ENCODE assay signal across 33 cellular contexts in genomic region chr11:85798361-85798760, GRCh38. TPM values are rescaled to one million over a fixed set of nuclear protein-coding genes. Genes with fewer than 3 reads are reported as not detected.
"Had no signal": no experiment of that assay in that cellular context is flagged by ENCODE, and none has a peak within 500 bp of the region (broad histone marks: within the 10 kb centered on the region; RNA-seq: fewer than 3 reads in every experiment).

No MANE protein-coding gene starts in this region.

- H3K4me1 ChIP-seq: left lung, neural progenitor cell, parathyroid adenoma, prostate gland, right atrium auricular region, sigmoid colon, upper lobe of left lung had no signal

- ATAC-seq: left cardiac atrium; left lung; stimulated activated memory B cell treated with anti-CD40 and anti-IgM and Interleukin-4, amounts not matched to agents 10 μg/mL and 1 μg/mL and 100 μg/mL, for 72 hours; stimulated activated naive CD8-positive, alpha-beta T cell treated with anti-CD3 and anti-CD28 coated beads, Interleukin-15, Interleukin-2, amounts not matched to agents 100 U/mL and 50 U/mL, for 24 hours had no signal

- H2AFZ ChIP-seq: neural progenitor cell, parathyroid adenoma had no signal

- H3K9ac ChIP-seq: neural progenitor cell, parathyroid adenoma had no signal

- DNase-seq: colonic mucosa; effector CD8-positive, alpha-beta T cell; erythroblast; esophagus squamous epithelium; foreskin melanocyte; kidney; left cardiac atrium; left lung; mesenchymal stem cell; sigmoid colon; stimulated activated CD4-positive, alpha-beta T cell treated with anti-CD3 and anti-CD28 coated beads, Interleukin-4, amount 100 ng/mL, for 4 hours; stimulated activated naive CD8-positive, alpha-beta T cell treated with anti-CD3 and anti-CD28 coated beads, Interleukin-15, Interleukin-2, amounts not matched to agents 100 U/mL and 50 U/mL, for 24 hours; substantia nigra; upper lobe of left lung had no signal

- H3K79me2 ChIP-seq: parathyroid adenoma had no signal

- H3K4me3 ChIP-seq: colonic mucosa, esophagus squamous epithelium, left lung, neural progenitor cell, prostate gland, right atrium auricular region, sigmoid colon, thoracic aorta, tibial nerve, upper lobe of left lung had no signal

- H3K27me3 Mint-ChIP-seq: central memory CD8-positive, alpha-beta T cell; dendritic cell treated with granulocyte-macrophage colony-stimulating factor and Interleukin-4, amounts not matched to agents 40 ng/mL and 50 ng/mL, for 4 days had no signal

- H3K27ac ChIP-seq: esophagus squamous epithelium, left lung, neural progenitor cell, parathyroid adenoma, prostate gland, right atrium auricular region, sigmoid colon, thoracic aorta, tibial nerve, upper lobe of left lung had no signal

- H3K36me3 ChIP-seq: colonic mucosa, esophagus squamous epithelium, left lung, neural progenitor cell, prostate gland, right atrium auricular region, sigmoid colon, thoracic aorta, tibial nerve, upper lobe of left lung had no signal

- H3K9me3 Mint-ChIP-seq: central memory CD8-positive, alpha-beta T cell; dendritic cell treated with granulocyte-macrophage colony-stimulating factor and Interleukin-4, amounts not matched to agents 40 ng/mL and 50 ng/mL, for 4 days; mesothelial cell of epicardium; nephron; neural progenitor cell; stimulated activated memory B cell treated with anti-CD40 and anti-IgM and Interleukin-4, amounts not matched to agents 10 μg/mL and 1 μg/mL and 100 μg/mL, for 72 hours had no signal

- H3K27me3 ChIP-seq: colonic mucosa, esophagus squamous epithelium, left lung, neural progenitor cell, right atrium auricular region, sigmoid colon, tibial nerve, upper lobe of left lung had no signal

- H3K4me3 Mint-ChIP-seq: central memory CD8-positive, alpha-beta T cell; dendritic cell treated with granulocyte-macrophage colony-stimulating factor and Interleukin-4, amounts not matched to agents 40 ng/mL and 50 ng/mL, for 4 days; mesothelial cell of epicardium; nephron; neural progenitor cell; stimulated activated memory B cell treated with anti-CD40 and anti-IgM and Interleukin-4, amounts not matched to agents 10 μg/mL and 1 μg/mL and 100 μg/mL, for 72 hours had no signal

- H3K36me3 Mint-ChIP-seq: mesothelial cell of epicardium; neural progenitor cell; stimulated activated memory B cell treated with anti-CD40 and anti-IgM and Interleukin-4, amounts not matched to agents 10 μg/mL and 1 μg/mL and 100 μg/mL, for 72 hours had no signal

- H3K27ac Mint-ChIP-seq: dendritic cell treated with granulocyte-macrophage colony-stimulating factor and Interleukin-4, amounts not matched to agents 40 ng/mL and 50 ng/mL, for 4 days; mesothelial cell of epicardium; nephron; neural progenitor cell; stimulated activated memory B cell treated with anti-CD40 and anti-IgM and Interleukin-4, amounts not matched to agents 10 μg/mL and 1 μg/mL and 100 μg/mL, for 72 hours had no signal

- H3K9me3 ChIP-seq: colonic mucosa, esophagus squamous epithelium, left lung, prostate gland, right atrium auricular region, sigmoid colon, thoracic aorta, tibial nerve, upper lobe of left lung had no signal

- H3K4me1 Mint-ChIP-seq: mesothelial cell of epicardium; nephron; neural progenitor cell; stimulated activated memory B cell treated with anti-CD40 and anti-IgM and Interleukin-4, amounts not matched to agents 10 μg/mL and 1 μg/mL and 100 μg/mL, for 72 hours had no signal

- H3K4me2 ChIP-seq: neural progenitor cell had no signal

RNA-seq across cellular contexts. Expression of gene CCDC83, which starts 56.8 kb away (rescaled TPM):
- total RNA-seq: chondrocyte, colonic mucosa, endothelial cell of umbilical vein, esophagus squamous epithelium, kidney, left cardiac atrium, left lung, lower leg skin, lung microvascular endothelial cell, mesothelial cell of epicardium, mucosa of gallbladder, myocyte, osteoblast, right atrium auricular region, sigmoid colon, skeletal muscle tissue, thoracic aorta, tibial nerve, upper lobe of left lung had no signal
